In the genomic region with DNA sequence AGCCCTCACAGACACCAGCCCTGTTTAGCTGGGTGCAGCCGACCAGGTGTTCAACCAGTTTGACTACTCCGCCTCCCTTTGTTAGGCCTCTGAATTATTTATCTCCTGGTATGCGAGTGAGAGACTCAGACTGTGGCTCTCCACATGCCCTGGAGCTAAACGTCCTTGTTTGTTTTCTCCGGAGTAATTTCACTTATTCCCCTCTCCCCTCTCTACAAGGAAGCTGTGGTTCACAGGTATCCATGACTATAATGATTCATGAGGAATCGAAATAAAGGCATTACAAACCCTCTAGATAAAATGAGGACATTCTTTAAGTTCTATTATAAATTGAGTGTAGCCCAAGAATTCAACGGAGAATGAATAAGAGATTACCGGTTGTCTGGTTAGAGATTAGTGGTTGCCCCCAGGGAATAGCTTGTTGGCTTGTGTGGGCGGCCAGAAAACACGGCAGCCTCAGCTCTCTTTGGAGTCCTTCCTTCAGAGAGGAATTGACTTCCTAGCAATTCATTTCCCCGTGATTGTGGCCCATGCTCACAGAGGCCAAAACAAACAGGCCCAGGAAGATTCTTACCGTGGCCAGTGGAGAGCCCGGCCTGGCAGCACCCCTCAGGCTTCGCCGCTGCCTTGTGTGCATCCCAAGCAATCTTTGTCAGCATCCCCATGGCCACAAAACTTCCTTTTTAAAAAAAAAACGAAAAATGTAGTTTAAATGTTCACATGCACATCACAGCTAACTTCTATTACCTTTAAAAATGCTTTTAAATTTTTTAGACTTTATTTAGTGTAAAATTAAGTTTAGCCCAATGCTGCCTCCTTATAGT, we compare ENCODE assay signal across 7 cellular contexts.
DNase-seq lines count a peak whose midpoint lies in the region; ATAC-seq lines count a peak whose summit lies in the region.

No MANE protein-coding gene starts in this region.

- peaks cover 20% of the 10 kb centered on the region for H3K4me1 ChIP-seq in SJSA1 (replicated peaks)
- H3K4me1 ChIP-seq in subcutaneous abdominal adipose tissue (ENCODE audit: control insufficient read depth in 5 of 5, insufficient read depth in 5 of 5, low read length in 5 of 5), result peaks cover 0 to 18% (median 17%) of the 10 kb centered on the region in 5 donors

- H3K4me1 Mint-ChIP-seq in activated T-cell treated with anti-CD3 and anti-CD28 coated beads, Interleukin-2, amount 50 U/mL, for 72 hours (ENCODE audit: low read depth), result no peaks in the 10 kb centered on the region

- ATAC-seq in activated T-cell treated with anti-CD3 and anti-CD28 coated beads, Interleukin-2, amount 50 U/mL, for 72 hours (replicated peaks in 1 of 2), result no peak
- ATAC-seq in GM19455 (IDR thresholded peaks at IDR 0.05; ENCODE audit: unreplicated experiment), result no peak

- DNase-seq in HS-27A (ENCODE audit: low read depth), result peak; percentile 20
- peak; percentile 90 to 92 for DNase-seq in SJSA1 (ENCODE audit: low read depth in 1 of 2, low spot score in 2 of 2)
- peak; percentile 71 for DNase-seq in iPS DF 19.7 (ENCODE audit: low read depth, low spot score)
- DNase-seq in activated T-cell treated with anti-CD3 and anti-CD28 coated beads, Interleukin-2, amount 50 U/mL, for 72 hours, result no peak
- DNase-seq in anterior cingulate cortex (lab: John Stamatoyannopoulos, UW), result no peak

- H3K27ac ChIP-seq in SJSA1 (peak overlapping the region; percentile 47), subcutaneous abdominal adipose tissue (ENCODE audit: low read depth, low read length) (peak overlapping the region; percentile 35)

- no peaks in the 10 kb centered on the region for H3K9me3 Mint-ChIP-seq in activated T-cell treated with anti-CD3 and anti-CD28 coated beads, Interleukin-2, amount 50 U/mL, for 72 hours

- H3K27me3 ChIP-seq in SJSA1 (replicated peaks) (no peaks in the 10 kb centered on the region), subcutaneous abdominal adipose tissue (ENCODE audit: control insufficient read depth in 5 of 5, insufficient read depth in 4 of 5, low read length in 5 of 5) (no peaks in the 10 kb centered on the region)

- H3K27ac Mint-ChIP-seq in activated T-cell treated with anti-CD3 and anti-CD28 coated beads, Interleukin-2, amount 50 U/mL, for 72 hours, result no peak overlapping the region

- H3K9ac ChIP-seq in subcutaneous abdominal adipose tissue (ENCODE audit: low read length in 5 of 5), result no peak overlapping the region

- H3K36me3 ChIP-seq in SJSA1 (no peaks in the 10 kb centered on the region), subcutaneous abdominal adipose tissue (ENCODE audit: control insufficient read depth in 5 of 5, insufficient read depth in 5 of 5, low read length in 5 of 5) (no peaks in the 10 kb centered on the region)

- H3K36me3 Mint-ChIP-seq in activated T-cell treated with anti-CD3 and anti-CD28 coated beads, Interleukin-2, amount 50 U/mL, for 72 hours (ENCODE audit: insufficient read depth in 2 of 2), result no peaks in the 10 kb centered on the region

- no peaks in the 10 kb centered on the region for H3K27me3 Mint-ChIP-seq in activated T-cell treated with anti-CD3 and anti-CD28 coated beads, Interleukin-2, amount 50 U/mL, for 72 hours (ENCODE audit: low read depth)

- H3K4me3 Mint-ChIP-seq in activated T-cell treated with anti-CD3 and anti-CD28 coated beads, Interleukin-2, amount 50 U/mL, for 72 hours, result no peak overlapping the region

- no peaks in the 10 kb centered on the region for H3K9me3 ChIP-seq in SJSA1 (replicated peaks)
- H3K9me3 ChIP-seq in subcutaneous abdominal adipose tissue (ENCODE audit: control insufficient read depth in 5 of 5, low read length in 5 of 5), result no peaks in the 10 kb centered on the region

- H3K4me3 ChIP-seq in SJSA1, result no peak overlapping the region
- no peak overlapping the region for H3K4me3 ChIP-seq in subcutaneous abdominal adipose tissue (ENCODE audit: low read depth in 1 of 5, low read length in 5 of 5)

Comparison
In these comparisons a context has a peak if more than half of its experiments do, and no peak if none do; other contexts are left out.
1. DNase-seq: peak in HS-27A (single experiment), SJSA1 (2 of 2) and iPS DF 19.7 (single experiment); none in activated T-cell treated with anti-CD3 and anti-CD28 coated beads, Interleukin-2, amount 50 U/mL, for 72 hours (0 of 2) and anterior cingulate cortex (0 of 58).